In genomic region chr13:73703606-73704005, GRCh38 we compare ENCODE assay signal across 21 cellular contexts.
A peak's percentile ranks its signal among the peaks of the same experiment; 100 is the strongest.
DNase-seq lines count a peak whose midpoint lies in the region; ATAC-seq, FAIRE-seq and TF ChIP-seq lines count a peak whose summit lies in the region.
"Had no signal": no experiment of that assay in that cellular context is flagged by ENCODE, and none has a peak within 500 bp of the region (broad histone marks: within the 10 kb centered on the region; RNA-seq: fewer than 3 reads in every experiment).

No MANE protein-coding gene starts in this region.

- H2AFZ ChIP-seq in mammary epithelial cell (ENCODE audit: low read depth, low read length) (no peak overlapping the region), H1 (ENCODE audit: low read length) (no peak overlapping the region)

- WGBS in mammary epithelial cell (ENCODE audit: low coverage, missing lambda C conversion rate) = 98% methylated on average over 4 of the region's 4 CpGs
- 94% methylated on average over 4 of the region's 4 CpGs; no CpG with 5 or more reads in 1 of the 2 experiments for WGBS in H1 (ENCODE audit: extremely low coverage in 1 of 2, insufficient coverage in 1 of 2, insufficient read length in 1 of 2, insufficient replicate concordance in 2 of 2, low coverage in 1 of 2, low lambda C conversion rate in 2 of 2, missing lambda C conversion rate in 1 of 2), 2 experiments

- H3K9me3 Mint-ChIP-seq in MCF 10A (ENCODE audit: unreplicated experiment) = no peaks in the 10 kb centered on the region
- H3K9me3 Mint-ChIP-seq: IgD-negative memory B cell, neural crest cell had no signal

- H4K20me1 ChIP-seq in mammary epithelial cell (ENCODE audit: insufficient read depth, low read length) (no peaks in the 10 kb centered on the region), H1 (replicated peaks in 1 of 2; ENCODE audit: control insufficient read depth in 1 of 2, insufficient read depth in 2 of 2, low read length in 2 of 2) (no peaks in the 10 kb centered on the region)

- no peak for TF ChIP-seq EP300 in H1 (IDR thresholded peaks at IDR 0.05; ENCODE audit: borderline replicate concordance in 1 of 2, low read depth in 2 of 2, low read length in 2 of 2)

- no peak overlapping the region for H3K4me3 Mint-ChIP-seq in MCF 10A (ENCODE audit: unreplicated experiment)
- H3K4me3 Mint-ChIP-seq: neural crest cell had no signal

- peak; percentile 62 for ATAC-seq in mucosa of descending colon

- POLR2A ChIA-PET in MCF 10A (lab: Yijun Ruan, JAX) (interaction anchor here (0.6 to 3.8 kb wide), 16 partner anchors 27 to 665 kb away, joined by 3 to 80 read pairs (median 6); partner anchors contain the start of gene KLF5), H1 (lab: Charles Lee; ENCODE audit: partially characterized antibody) (no interaction called here)

- in situ Hi-C loops in mammary epithelial cell (cut with MboI; ENCODE audit: low sequenced_read_pairs in 2 of 2) = loop anchor here (10.0 to 25.0 kb wide), 6 partner anchors 279 to 859 kb away; partner anchors contain the start of gene KLF5 (in 1 of the 2)

- H3K27ac ChIP-seq in mammary epithelial cell (ENCODE audit: insufficient read depth, low read depth, low read length) = no peak overlapping the region
- H3K27ac ChIP-seq in H1 (ENCODE audit: low read depth, low read length) = no peak overlapping the region
- H3K27ac ChIP-seq: RWPE1, sigmoid colon, uterus had no signal

- no peak for FAIRE-seq in H1 (lab: Jason Lieb, UNC)
- FAIRE-seq: GM12891 had no signal

- no peak for TF ChIP-seq RAD21 in H1 (IDR thresholded peaks at IDR 0.05 in 1 of 2, conservative IDR thresholded peaks at IDR 0.05 in 1 of 2; ENCODE audit: low read depth in 2 of 2, low read length in 2 of 2)

- H4K5ac ChIP-seq in H1 (ENCODE audit: insufficient read length, low read depth, low read length) = no peak overlapping the region

- no peak overlapping the region for H2AK5ac ChIP-seq in H1 (ENCODE audit: low read depth, low read length)

- H3K4me1 Mint-ChIP-seq in MCF 10A (ENCODE audit: insufficient read depth, unreplicated experiment) = peaks cover 37% of the 10 kb centered on the region
- H3K4me1 Mint-ChIP-seq: neural crest cell had no signal

- no peak overlapping the region for H4K8ac ChIP-seq in H1 (ENCODE audit: extremely low read depth, insufficient read depth, low read length)

- no peaks in the 10 kb centered on the region for H3K27me3 Mint-ChIP-seq in MCF 10A (ENCODE audit: insufficient read depth, unreplicated experiment)
- H3K27me3 Mint-ChIP-seq: IgD-negative memory B cell had no signal

- H3K36me3 ChIP-seq in mammary epithelial cell (ENCODE audit: insufficient read depth, low read length) = no peaks in the 10 kb centered on the region
- H3K36me3 ChIP-seq in H1 (ENCODE audit: control insufficient read depth in 2 of 4, insufficient read depth in 4 of 4, low read length in 3 of 4) = no peaks in the 10 kb centered on the region
- H3K36me3 ChIP-seq in mucosa of descending colon (ENCODE audit: low read depth) = no peaks in the 10 kb centered on the region
- H3K36me3 ChIP-seq: MG63, sigmoid colon, uterus had no signal

- H3K36me3 Mint-ChIP-seq in MCF 10A (ENCODE audit: insufficient read depth, unreplicated experiment) = no peaks in the 10 kb centered on the region

- H3K27ac Mint-ChIP-seq in MCF 10A (ENCODE audit: low read depth, unreplicated experiment) = peak overlapping the region; percentile 94

- H3K4me3 ChIP-seq in mammary epithelial cell (replicated peaks in 1 of 3; ENCODE audit: insufficient read depth in 1 of 3, low read depth in 2 of 3, low read length in 3 of 3) (no peak overlapping the region), H1 (ENCODE audit: extremely low read depth in 1 of 4, insufficient read depth in 2 of 4, low read depth in 3 of 4, low read length in 4 of 4) (no peak overlapping the region), mucosa of descending colon (no peak overlapping the region)
- H3K4me3 ChIP-seq: MG63, sigmoid colon, uterus had no signal

- no peak overlapping the region for H3K56ac ChIP-seq in H1 (replicated peaks; ENCODE audit: insufficient read length, low read depth, low read length)

- no peaks in the 10 kb centered on the region for H3K27me3 ChIP-seq in mammary epithelial cell (ENCODE audit: insufficient read depth, low read length)
- no peaks in the 10 kb centered on the region for H3K27me3 ChIP-seq in H1 (replicated peaks in 1 of 4; ENCODE audit: control insufficient read depth in 3 of 4, extremely low read depth in 1 of 4, insufficient read depth in 3 of 4, low read length in 3 of 4)
- H3K27me3 ChIP-seq: MG63, sigmoid colon, uterus had no signal

- peak overlapping the region; percentile 24; the same call in 1 of the 2 replicates for H2BK20ac ChIP-seq in H1 (ENCODE audit: low read length)

- H3K18ac ChIP-seq in H1 (ENCODE audit: extremely low read depth, low read length) = no peak overlapping the region

- no peak overlapping the region for H2BK120ac ChIP-seq in H1 (replicated peaks; ENCODE audit: low read depth, low read length)

- no peak overlapping the region for H2BK5ac ChIP-seq in H1 (ENCODE audit: low read depth, low read length)

- H3K14ac ChIP-seq in H1 (ENCODE audit: insufficient read length) = no peak overlapping the region

- H3K9me3 ChIP-seq in mammary epithelial cell (replicated peaks; ENCODE audit: insufficient read depth, low read length) (no peaks in the 10 kb centered on the region), H1 (ENCODE audit: insufficient read depth in 2 of 2, low read depth in 1 of 2, low read length in 1 of 2) (no peaks in the 10 kb centered on the region), mucosa of descending colon (no peaks in the 10 kb centered on the region)
- H3K9me3 ChIP-seq: MG63, sigmoid colon, uterus had no signal

- no peaks in the 10 kb centered on the region for H3K79me2 ChIP-seq in mammary epithelial cell (ENCODE audit: insufficient read depth, low read length)
- H3K79me2 ChIP-seq in H1 (ENCODE audit: control insufficient read depth in 1 of 2, insufficient read depth in 2 of 2, low read length in 2 of 2) = no peaks in the 10 kb centered on the region

- DNase-seq in MCF 10A (ENCODE audit: unreplicated experiment) (no peak), mammary epithelial cell (no peak), H1 (ENCODE audit: low read depth in 1 of 2, low spot score in 2 of 2) (no peak), mucosa of descending colon (no peak), NOMO-1 (lab: John Stamatoyannopoulos, UW; ENCODE audit: unreplicated experiment in 2 of 2) (no peak), iPS-NIHi11 (ENCODE audit: low spot score) (no peak), GOT3 (lab: John Stamatoyannopoulos, UW) (no peak), activated T-cell treated with anti-CD3 and anti-CD28 coated beads for 4 hours (no peak)
- DNase-seq: DMS79 treated with DMSO at 0.1 percent for 48 hours; effector CD8-positive, alpha-beta T cell; HCEC 1CT; MG63; NCI-H1436; posterior cingulate gyrus; sigmoid colon; T1000; uterus had no signal

- H3K79me1 ChIP-seq in H1 (ENCODE audit: low read depth, low read length) = no peaks in the 10 kb centered on the region

- TF ChIP-seq CTCF in MCF 10A (IDR thresholded peaks at IDR 0.05; ENCODE audit: unreplicated experiment) = no peak
- no peak for TF ChIP-seq CTCF in mammary epithelial cell (conservative IDR thresholded peaks at IDR 0.05 in 1 of 2, IDR thresholded peaks at IDR 0.05 in 1 of 2; ENCODE audit: extremely low read depth in 1 of 2, insufficient read depth in 1 of 2, low read depth in 1 of 2, low read length in 2 of 2)
- no peak for TF ChIP-seq CTCF in H1 (IDR thresholded peaks at IDR 0.05; ENCODE audit: control extremely low read depth in 1 of 3, insufficient read depth in 1 of 3, low read depth in 1 of 3, low read length in 3 of 3)
- TF ChIP-seq CTCF in mucosa of descending colon (IDR thresholded peaks at IDR 0.05) = no peak

- no peak overlapping the region for H2BK15ac ChIP-seq in H1 (ENCODE audit: low read length)

- CTCF ChIA-PET in MCF 10A (lab: Yijun Ruan, JAX) (interaction anchor here (0.8 to 1.5 kb wide), 2 partner anchors 476 to 863 kb away, joined by 3 to 5 read pairs; no protein-coding TSS in a partner anchor), mammary epithelial cell (lab: Charles Lee; ENCODE audit: low non-redundant PET) (no interaction called here), H1 (lab: Charles Lee; ENCODE audit: partially characterized antibody) (no interaction called here)

- H4K91ac ChIP-seq in H1 (replicated peaks; ENCODE audit: insufficient read length, low read length) = no peak overlapping the region

- dilution Hi-C loops in mammary epithelial cell (cut with HindIII; ENCODE audit: low sequenced_read_pairs) = no loop called here

- H3K4me2 ChIP-seq in mammary epithelial cell (ENCODE audit: insufficient read depth, low read depth, low read length) (no peak overlapping the region), H1 (ENCODE audit: insufficient read depth in 1 of 2, low read depth in 2 of 2, low read length in 2 of 2) (no peak overlapping the region)

- no peak overlapping the region for H3K23ac ChIP-seq in H1 (ENCODE audit: insufficient read length)

- intact Hi-C loops in MCF 10A (cut with micrococcal nuclease) (loop anchor here (2.0 to 10.0 kb wide), 5 partner anchors 281 to 1059 kb away; no protein-coding TSS in a partner anchor), mammary epithelial cell (cut with micrococcal nuclease) (no loop called here), mucosa of descending colon (cut with DNase I, micrococcal nuclease) (loop anchor here in 1 of 2 donors (10.0 kb wide), 1 partner anchor 299 kb away; no protein-coding TSS in a partner anchor)

- BruUV-seq in MCF 10A (replicated peaks; lab: Mats Ljungman, UMichigan) (no TSS peak), mammary epithelial cell (replicated peaks; lab: Mats Ljungman, UMichigan) (no TSS peak)

- TF ChIP-seq POLR2A in H1 (IDR thresholded peaks at IDR 0.05; ENCODE audit: control extremely low read depth in 1 of 2, low read depth in 2 of 2, low read length in 2 of 2) = no peak

- H3K4me1 ChIP-seq in mammary epithelial cell (ENCODE audit: insufficient read depth, low read length) (peaks cover 4% of the 10 kb centered on the region), H1 (replicated peaks in 1 of 4; ENCODE audit: control insufficient read depth in 3 of 4, insufficient read depth in 4 of 4, low read length in 3 of 4) (peaks cover 0 to 13% (median 5%) of the 10 kb centered on the region in 4 experiments; a peak in 6 of 7 replicates), mucosa of descending colon (ENCODE audit: low read depth) (no peaks in the 10 kb centered on the region)
- H3K4me1 ChIP-seq: uterus had no signal

- H3K9ac ChIP-seq in mammary epithelial cell (ENCODE audit: insufficient read depth, low read length) = no peak overlapping the region
- no peak overlapping the region for H3K9ac ChIP-seq in H1 (replicated peaks in 1 of 4; ENCODE audit: extremely low read depth in 1 of 4, low read depth in 3 of 4, low read length in 3 of 4)

- H2BK12ac ChIP-seq in H1 (ENCODE audit: low read depth, low read length) = no peak overlapping the region

- H3K4ac ChIP-seq in H1 (replicated peaks; ENCODE audit: insufficient read length, low read depth, low read length) = no peak overlapping the region

- H3K23me2 ChIP-seq in H1 (ENCODE audit: low read depth, low read length) = no peaks in the 10 kb centered on the region

TF ChIP-seq in H1, 55 proteins besides CTCF, POLR2A, EP300 and RAD21 (continues in another document):
- no peak for TF ChIP-seq SIN3A (conservative IDR thresholded peaks at IDR 0.05 in 1 of 2, IDR thresholded peaks at IDR 0.05 in 1 of 2; ENCODE audit: low read depth in 1 of 2, low read length in 2 of 2)
- TF ChIP-seq RBBP5 (IDR thresholded peaks at IDR 0.05; ENCODE audit: borderline replicate concordance, low read depth, low read length) = no peak
